Comparison of ENCODE assay signal across 8 cellular contexts in genomic region chr11:26297179-26297970, GRCh38. TPM values are rescaled to one million over a fixed set of nuclear protein-coding genes. Genes with fewer than 3 reads are reported as not detected.
DNase-seq lines count a peak whose midpoint lies in the region; ATAC-seq and TF ChIP-seq lines count a peak whose summit lies in the region.

No MANE protein-coding gene starts in this region.

- DNase-seq in CD14-positive monocyte (ENCODE audit: low spot score) (no peak), NCI-H524 (lab: John Stamatoyannopoulos, UW) (peak; percentile 15 to 79), mammary epithelial cell (peak; percentile 42), left lung (no peak), T-helper 9 cell (no peak)
- no peak for DNase-seq in activated CD4-positive, alpha-beta T cell treated with anti-CD3 and anti-CD28 coated beads for 4 hours

- H3K4me2 ChIP-seq in mammary epithelial cell (ENCODE audit: insufficient read depth, low read depth, low read length), result no peak overlapping the region

- H3K9me3 Mint-ChIP-seq in CD14-positive monocyte, result no peaks in the 10 kb centered on the region

- H2AFZ ChIP-seq in mammary epithelial cell (ENCODE audit: low read depth, low read length), result no peak overlapping the region

- CTCF ChIA-PET in mammary epithelial cell (lab: Charles Lee; ENCODE audit: low non-redundant PET), result no interaction called here

- H3K9ac ChIP-seq in mammary epithelial cell (ENCODE audit: insufficient read depth, low read length), result no peak overlapping the region

- no peak overlapping the region for H3K4me3 ChIP-seq in mammary epithelial cell (replicated peaks in 1 of 3; ENCODE audit: insufficient read depth in 1 of 3, low read depth in 2 of 3, low read length in 3 of 3)
- no peak overlapping the region for H3K4me3 ChIP-seq in left lung

- no peak overlapping the region for H3K4me3 Mint-ChIP-seq in CD14-positive monocyte

- BruUV-seq in mammary epithelial cell (replicated peaks; lab: Mats Ljungman, UMichigan), result no TSS peak

- ATAC-seq in GM19035 (IDR thresholded peaks at IDR 0.05; ENCODE audit: unreplicated experiment) (peak; percentile 90), HG03196 (IDR thresholded peaks at IDR 0.05; ENCODE audit: unreplicated experiment) (peak; percentile 82), left lung (peak; percentile 97)

- H3K9me3 ChIP-seq in mammary epithelial cell (replicated peaks; ENCODE audit: insufficient read depth, low read length), result no peaks in the 10 kb centered on the region
- H3K9me3 ChIP-seq in left lung, result no peaks in the 10 kb centered on the region

- intact Hi-C loops in CD14-positive monocyte (cut with micrococcal nuclease), result no loop called here
- intact Hi-C loops in mammary epithelial cell (cut with micrococcal nuclease), result loop anchor here (1.0 to 10.0 kb wide), 5 partner anchors 227 to 861 kb away; no protein-coding TSS in a partner anchor
- intact Hi-C loops in left lung (cut with DNase I), result no loop called here

- H3K27ac ChIP-seq in mammary epithelial cell (ENCODE audit: insufficient read depth, low read depth, low read length) (no peak overlapping the region), left lung (no peak overlapping the region)

- no peaks in the 10 kb centered on the region for H3K4me1 Mint-ChIP-seq in CD14-positive monocyte

- H3K36me3 Mint-ChIP-seq in CD14-positive monocyte, result no peaks in the 10 kb centered on the region

- H3K27me3 ChIP-seq in mammary epithelial cell (ENCODE audit: insufficient read depth, low read length) (no peaks in the 10 kb centered on the region), left lung (no peaks in the 10 kb centered on the region)

- TF ChIP-seq CTCF in CD14-positive monocyte (IDR thresholded peaks at IDR 0.05), result peak; percentile 53
- peak; percentile 72 to 78 for TF ChIP-seq CTCF in mammary epithelial cell (conservative IDR thresholded peaks at IDR 0.05 in 1 of 2, IDR thresholded peaks at IDR 0.05 in 1 of 2; ENCODE audit: extremely low read depth in 1 of 2, insufficient read depth in 1 of 2, low read depth in 1 of 2, low read length in 2 of 2)
- TF ChIP-seq CTCF in left lung (IDR thresholded peaks at IDR 0.05), result peak; percentile 41 to 44

- no peaks in the 10 kb centered on the region for H3K79me2 ChIP-seq in mammary epithelial cell (ENCODE audit: insufficient read depth, low read length)

- H3K36me3 ChIP-seq in mammary epithelial cell (ENCODE audit: insufficient read depth, low read length) (no peaks in the 10 kb centered on the region), left lung (no peaks in the 10 kb centered on the region)

- H3K4me1 ChIP-seq in mammary epithelial cell (ENCODE audit: insufficient read depth, low read length) (no peaks in the 10 kb centered on the region), left lung (no peaks in the 10 kb centered on the region)

- dilution Hi-C loops in mammary epithelial cell (cut with HindIII; ENCODE audit: low sequenced_read_pairs), result no loop called here

- in situ Hi-C loops in mammary epithelial cell (cut with MboI; ENCODE audit: low sequenced_read_pairs in 2 of 2), result loop anchor here in 1 of 2 donors (10.0 kb wide), 1 partner anchor 857 kb away; no protein-coding TSS in a partner anchor

- H3K27ac Mint-ChIP-seq in CD14-positive monocyte, result no peak overlapping the region

- H3K27me3 Mint-ChIP-seq in CD14-positive monocyte (ENCODE audit: low read depth in 3 of 3), result peaks cover 0 to 2% (median 0%) of the 10 kb centered on the region in 3 donors

- 12% methylated on average over 5 of the region's 5 CpGs for WGBS in mammary epithelial cell (ENCODE audit: low coverage, missing lambda C conversion rate)

- H4K20me1 ChIP-seq in mammary epithelial cell (ENCODE audit: insufficient read depth, low read length), result no peaks in the 10 kb centered on the region

RNA-seq across cellular contexts. Expression of gene ANO3, which starts 34.6 kb away (rescaled TPM):
- polyA plus RNA-seq in CD14-positive monocyte, result not detected
- not detected for total RNA-seq in mammary epithelial cell
- polyA plus RNA-seq in mammary epithelial cell, result not detected
- polyA minus RNA-seq in mammary epithelial cell, result not detected
- under 1 TPM; 0.31 to 0.67 TPM for total RNA-seq in left lung

Comparison
In these comparisons a context has a peak if more than half of its experiments do, and no peak if none do; other contexts are left out.
1. DNase-seq: peak in NCI-H524 (2 of 2) and mammary epithelial cell (single experiment); none in CD14-positive monocyte (single experiment), left lung (0 of 2), T-helper 9 cell (single experiment) and activated CD4-positive, alpha-beta T cell treated with anti-CD3 and anti-CD28 coated beads for 4 hours (0 of 2).
2. Peak in every context shown above with its lines, with median percentiles within 50 percentile points of each other: CTCF ChIP-seq and ATAC-seq.